In the genomic region with DNA sequence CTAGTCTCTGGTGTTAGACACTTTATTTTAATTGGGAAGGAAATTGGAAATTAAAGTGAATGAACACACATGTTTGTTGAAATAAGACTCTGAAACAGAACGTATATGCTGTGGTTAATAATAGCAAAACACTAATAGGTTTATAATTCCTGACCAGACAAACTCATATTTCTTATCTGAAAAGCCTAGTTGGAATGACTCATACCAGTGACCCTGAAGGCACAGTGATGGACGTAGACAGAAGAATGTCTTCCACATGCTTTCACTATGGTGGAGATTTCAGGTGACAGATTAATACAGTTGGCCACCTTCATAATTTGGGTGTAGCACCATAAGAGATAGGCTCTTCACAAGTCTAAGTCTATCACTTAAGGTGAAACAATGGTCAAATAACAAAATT, we compare ENCODE assay signal across 17 cellular contexts.
DNase-seq lines count a peak whose midpoint lies in the region; ATAC-seq and TF ChIP-seq lines count a peak whose summit lies in the region.
"Had no signal": no experiment of that assay in that cellular context is flagged by ENCODE, and none has a peak within 500 bp of the region (broad histone marks: within the 10 kb centered on the region; RNA-seq: fewer than 3 reads in every experiment).

No MANE protein-coding gene starts in this region.

- in situ Hi-C loops in GM23248 (cut with MboI) = no loop called here

- no peak for TF ChIP-seq CTCF in SK-N-SH (IDR thresholded peaks at IDR 0.05)
- TF ChIP-seq CTCF in osteoblast (IDR thresholded peaks at IDR 0.05; ENCODE audit: extremely low read depth, low read depth, low read length) = no peak

- H3K4me3 ChIP-seq in GM23248 = no peak overlapping the region
- no peak overlapping the region for H3K4me3 ChIP-seq in SK-N-SH (ENCODE audit: low read depth in 2 of 2, low read length in 1 of 2)
- H3K4me3 ChIP-seq in osteoblast (ENCODE audit: insufficient read depth, low read length) = no peak overlapping the region
- H3K4me3 ChIP-seq: BLaER1 had no signal

- H3K27me3 ChIP-seq in GM23248 (replicated peaks; ENCODE audit: insufficient read depth) (no peaks in the 10 kb centered on the region), SK-N-SH (ENCODE audit: insufficient read depth) (no peaks in the 10 kb centered on the region), osteoblast (ENCODE audit: insufficient read depth, low read length) (no peaks in the 10 kb centered on the region)
- H3K27me3 ChIP-seq: BLaER1 had no signal

- no peak for TF ChIP-seq RAD21 in SK-N-SH (IDR thresholded peaks at IDR 0.05; ENCODE audit: low read length)

- H2AFZ ChIP-seq in GM23248 = no peak overlapping the region
- peak overlapping the region; percentile 16; the same call in 1 of the 2 replicates for H2AFZ ChIP-seq in SK-N-SH (ENCODE audit: low read depth)
- no peak overlapping the region for H2AFZ ChIP-seq in osteoblast (ENCODE audit: low read length)

- POLR2A ChIA-PET in SK-N-SH (lab: Yijun Ruan, JAX) = no interaction called here

- H3F3A ChIP-seq in GM23248 (ENCODE audit: insufficient read depth) = no peaks in the 10 kb centered on the region
- no peaks in the 10 kb centered on the region for H3F3A ChIP-seq in SK-N-SH (replicated peaks; ENCODE audit: insufficient read depth)

- H3K79me2 ChIP-seq in GM23248 (ENCODE audit: insufficient read depth) (no peaks in the 10 kb centered on the region), SK-N-SH (ENCODE audit: insufficient read depth) (no peaks in the 10 kb centered on the region), osteoblast (ENCODE audit: insufficient read depth, low read length) (no peaks in the 10 kb centered on the region)

- no peaks in the 10 kb centered on the region for H3K9me2 ChIP-seq in GM23248 (ENCODE audit: insufficient read depth)
- no peaks in the 10 kb centered on the region for H3K9me2 ChIP-seq in SK-N-SH

- TF ChIP-seq EP300 in SK-N-SH (IDR thresholded peaks at IDR 0.05; ENCODE audit: borderline replicate concordance in 1 of 2, low read depth in 1 of 2, low read length in 1 of 2) = no peak

- WGBS in GM23248 (ENCODE audit: low coverage in 1 of 2, low lambda C conversion rate in 2 of 2, missing lambda C conversion rate in 2 of 2), 2 experiments = 10 to 12% methylated on average over 2 of the region's 2 CpGs
- WGBS in SK-N-SH (ENCODE audit: low lambda C conversion rate) = 10% methylated on average over 2 of the region's 2 CpGs

- DNase-seq in GM23248 = peak; percentile 10
- no peak for DNase-seq in SK-N-SH
- peak; percentile 18 for DNase-seq in foreskin melanocyte
- DNase-seq in NCI-H187 treated with DMSO at 0.1 percent for 48 hours (lab: John Stamatoyannopoulos, UW) = no peak
- DNase-seq in DMS 273 (lab: John Stamatoyannopoulos, UW; ENCODE audit: unreplicated experiment) = no peak
- no peak for DNase-seq in osteoblast (ENCODE audit: insufficient read length, low spot score, missing footprints)
- DNase-seq: CD8-positive, alpha-beta memory T cell; DMS 273 treated with DMSO at 0.1 percent for 48 hours; KG1; NCI-H1105; NCI-H1930; NCI-H2171 treated with DMSO at 0.1 percent for 48 hours; NCI-H510A; NCI-H82; SIG-M5 had no signal

- CTCF ChIA-PET in SK-N-SH (lab: Yijun Ruan, JAX) = no interaction called here

- H3K9ac ChIP-seq in GM23248 (no peak overlapping the region), SK-N-SH (no peak overlapping the region)
- H3K9ac ChIP-seq: BLaER1 had no signal

- no peaks in the 10 kb centered on the region for H3K36me3 ChIP-seq in GM23248 (ENCODE audit: low read depth)
- no peaks in the 10 kb centered on the region for H3K36me3 ChIP-seq in SK-N-SH (replicated peaks in 1 of 2; ENCODE audit: control insufficient read depth in 1 of 2, insufficient read depth in 2 of 2, low read length in 1 of 2)
- no peaks in the 10 kb centered on the region for H3K36me3 ChIP-seq in osteoblast (ENCODE audit: insufficient read depth, low read length)
- H3K36me3 ChIP-seq: BLaER1 had no signal

- no peak overlapping the region for H3K4me2 ChIP-seq in GM23248 (ENCODE audit: unreplicated experiment)
- no peak overlapping the region for H3K4me2 ChIP-seq in SK-N-SH
- no peak overlapping the region for H3K4me2 ChIP-seq in osteoblast (ENCODE audit: insufficient read depth, low read length)
- H3K4me2 ChIP-seq: BLaER1 had no signal

- H3K27ac ChIP-seq in GM23248 = no peak overlapping the region
- H3K27ac ChIP-seq in SK-N-SH (ENCODE audit: low read depth in 2 of 2, low read length in 1 of 2) = peak overlapping the region; percentile 13 to 71; a peak in 3 of 4 replicates
- no peak overlapping the region for H3K27ac ChIP-seq in osteoblast (ENCODE audit: low read depth, low read length)
- H3K27ac ChIP-seq: BLaER1 had no signal

- H3K9me3 ChIP-seq in GM23248 (ENCODE audit: low read depth) (no peaks in the 10 kb centered on the region), SK-N-SH (no peaks in the 10 kb centered on the region), osteoblast (ENCODE audit: low read depth, low read length) (no peaks in the 10 kb centered on the region)
- H3K9me3 ChIP-seq: BLaER1 had no signal

- ATAC-seq in GM21367 (IDR thresholded peaks at IDR 0.05; ENCODE audit: unreplicated experiment) = no peak

- no peaks in the 10 kb centered on the region for H4K20me1 ChIP-seq in GM23248 (ENCODE audit: insufficient read depth)
- no peaks in the 10 kb centered on the region for H4K20me1 ChIP-seq in SK-N-SH (ENCODE audit: insufficient read depth)
- no peaks in the 10 kb centered on the region for H4K20me1 ChIP-seq in osteoblast (ENCODE audit: insufficient read depth, low read length)
- H4K20me1 ChIP-seq: BLaER1 had no signal

- H3K4me1 ChIP-seq in GM23248 (ENCODE audit: insufficient read depth) = peaks cover 17% of the 10 kb centered on the region; the same call in 1 of the 2 replicates
- peaks cover 2 to 4% of the 10 kb centered on the region in 2 experiments; a peak in 2 of 4 replicates for H3K4me1 ChIP-seq in SK-N-SH (ENCODE audit: control insufficient read depth in 1 of 2, insufficient read depth in 2 of 2, low read depth in 1 of 2, low read length in 1 of 2)
- H3K4me1 ChIP-seq in osteoblast (ENCODE audit: insufficient read depth, low read length) = no peaks in the 10 kb centered on the region
- H3K4me1 ChIP-seq: BLaER1 had no signal

TF ChIP-seq in SK-N-SH, 30 proteins besides CTCF, POLR2A, EP300 and RAD21:
- TF ChIP-seq JUND (IDR thresholded peaks at IDR 0.05) (peak; percentile 30; the same call in 1 of the 2 replicates), TAF1 (IDR thresholded peaks at IDR 0.05; ENCODE audit: borderline replicate concordance, low read depth, low read length) (no peak), YY1 (IDR thresholded peaks at IDR 0.05; ENCODE audit: low read depth) (no peak), MEF2A (IDR thresholded peaks at IDR 0.05; ENCODE audit: borderline replicate concordance, low read depth) (0 out of 2 replicates have a peak, but pooled peaks have one; percentile 14), TCF12 (IDR thresholded peaks at IDR 0.05) (peak; percentile 7; the same call in 1 of the 2 replicates), REST (IDR thresholded peaks at IDR 0.05; ENCODE audit: low read depth, low read length) (no peak), NRF1 (IDR thresholded peaks at IDR 0.05; ENCODE audit: low read depth, low read length) (no peak), FOXM1 (IDR thresholded peaks at IDR 0.05; ENCODE audit: low read depth) (no peak), FOSL2 (IDR thresholded peaks at IDR 0.05; ENCODE audit: borderline replicate concordance, low read depth) (peak; percentile 29; the same call in 1 of the 2 replicates), ELF1 (IDR thresholded peaks at IDR 0.05) (no peak)
- TF ChIP-seq, protein P1, sequence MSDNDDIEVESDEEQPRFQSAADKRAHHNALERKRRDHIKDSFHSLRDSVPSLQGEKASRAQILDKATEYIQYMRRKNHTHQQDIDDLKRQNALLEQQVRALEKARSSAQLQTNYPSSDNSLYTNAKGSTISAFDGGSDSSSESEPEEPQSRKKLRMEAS (IDR thresholded peaks at IDR 0.05; ENCODE audit: low read depth) = no peak
- TF ChIP-seq, protein P2, sequence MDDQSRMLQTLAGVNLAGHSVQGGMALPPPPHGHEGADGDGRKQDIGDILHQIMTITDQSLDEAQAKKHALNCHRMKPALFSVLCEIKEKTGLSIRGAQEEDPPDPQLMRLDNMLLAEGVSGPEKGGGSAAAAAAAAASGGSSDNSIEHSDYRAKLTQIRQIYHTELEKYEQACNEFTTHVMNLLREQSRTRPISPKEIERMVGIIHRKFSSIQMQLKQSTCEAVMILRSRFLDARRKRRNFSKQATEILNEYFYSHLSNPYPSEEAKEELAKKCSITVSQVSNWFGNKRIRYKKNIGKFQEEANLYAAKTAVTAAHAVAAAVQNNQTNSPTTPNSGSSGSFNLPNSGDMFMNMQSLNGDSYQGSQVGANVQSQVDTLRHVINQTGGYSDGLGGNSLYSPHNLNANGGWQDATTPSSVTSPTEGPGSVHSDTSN (IDR thresholded peaks at IDR 0.05) = peak; percentile 37; the same call in 1 of the 2 replicates

Comparison
In these comparisons a context has a peak if more than half of its experiments do, and no peak if none do; other contexts are left out.
1. DNase-seq: peak in GM23248 (single experiment) and foreskin melanocyte (single experiment); none in SK-N-SH (single experiment), NCI-H187 treated with DMSO at 0.1 percent for 48 hours (single experiment), DMS 273 (single experiment) and osteoblast (single experiment).
2. H3K27ac ChIP-seq: peak in SK-N-SH (2 of 2); none in GM23248 (single experiment) and osteoblast (single experiment).